Comparison of ENCODE assay signal across 1 cellular context in genomic region chr1:229984310-229984991, GRCh38.
TF ChIP-seq lines count a peak whose summit lies in the region.

No MANE protein-coding gene starts in this region.

TF ChIP-seq in HepG2, 621 proteins besides CTCF, POLR2A, EP300 and RAD21 (continued from another document):
- TF ChIP-seq SMC3 (IDR thresholded peaks at IDR 0.05; ENCODE audit: low read length) (peak; percentile 52), PAXIP1 (CRISPR knock-in tag; conservative IDR thresholded peaks at IDR 0.05) (0 out of 2 replicates have a peak, but pooled peaks have one; percentile 14), STAG1 (CRISPR knock-in tag; IDR thresholded peaks at IDR 0.05) (peak; percentile 80), ZNF619 (CRISPR knock-in tag; IDR thresholded peaks at IDR 0.05) (no peak), SIX1 (CRISPR knock-in tag; IDR thresholded peaks at IDR 0.05; ENCODE audit: borderline replicate concordance) (no peak), KMT2B (CRISPR knock-in tag; IDR thresholded peaks at IDR 0.05) (no peak)
- TF ChIP-seq, protein P1, sequence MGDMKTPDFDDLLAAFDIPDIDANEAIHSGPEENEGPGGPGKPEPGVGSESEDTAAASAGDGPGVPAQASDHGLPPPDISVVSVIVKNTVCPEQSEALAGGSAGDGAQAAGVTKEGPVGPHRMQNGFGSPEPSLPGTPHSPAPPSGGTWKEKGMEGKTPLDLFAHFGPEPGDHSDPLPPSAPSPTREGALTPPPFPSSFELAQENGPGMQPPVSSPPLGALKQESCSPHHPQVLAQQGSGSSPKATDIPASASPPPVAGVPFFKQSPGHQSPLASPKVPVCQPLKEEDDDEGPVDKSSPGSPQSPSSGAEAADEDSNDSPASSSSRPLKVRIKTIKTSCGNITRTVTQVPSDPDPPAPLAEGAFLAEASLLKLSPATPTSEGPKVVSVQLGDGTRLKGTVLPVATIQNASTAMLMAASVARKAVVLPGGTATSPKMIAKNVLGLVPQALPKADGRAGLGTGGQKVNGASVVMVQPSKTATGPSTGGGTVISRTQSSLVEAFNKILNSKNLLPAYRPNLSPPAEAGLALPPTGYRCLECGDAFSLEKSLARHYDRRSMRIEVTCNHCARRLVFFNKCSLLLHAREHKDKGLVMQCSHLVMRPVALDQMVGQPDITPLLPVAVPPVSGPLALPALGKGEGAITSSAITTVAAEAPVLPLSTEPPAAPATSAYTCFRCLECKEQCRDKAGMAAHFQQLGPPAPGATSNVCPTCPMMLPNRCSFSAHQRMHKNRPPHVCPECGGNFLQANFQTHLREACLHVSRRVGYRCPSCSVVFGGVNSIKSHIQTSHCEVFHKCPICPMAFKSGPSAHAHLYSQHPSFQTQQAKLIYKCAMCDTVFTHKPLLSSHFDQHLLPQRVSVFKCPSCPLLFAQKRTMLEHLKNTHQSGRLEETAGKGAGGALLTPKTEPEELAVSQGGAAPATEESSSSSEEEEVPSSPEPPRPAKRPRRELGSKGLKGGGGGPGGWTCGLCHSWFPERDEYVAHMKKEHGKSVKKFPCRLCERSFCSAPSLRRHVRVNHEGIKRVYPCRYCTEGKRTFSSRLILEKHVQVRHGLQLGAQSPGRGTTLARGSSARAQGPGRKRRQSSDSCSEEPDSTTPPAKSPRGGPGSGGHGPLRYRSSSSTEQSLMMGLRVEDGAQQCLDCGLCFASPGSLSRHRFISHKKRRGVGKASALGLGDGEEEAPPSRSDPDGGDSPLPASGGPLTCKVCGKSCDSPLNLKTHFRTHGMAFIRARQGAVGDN (CRISPR knock-in tag; IDR thresholded peaks at IDR 0.05) = peak; percentile 36
